2 cellular contexts compared by ENCODE assay signal in the genomic region with DNA sequence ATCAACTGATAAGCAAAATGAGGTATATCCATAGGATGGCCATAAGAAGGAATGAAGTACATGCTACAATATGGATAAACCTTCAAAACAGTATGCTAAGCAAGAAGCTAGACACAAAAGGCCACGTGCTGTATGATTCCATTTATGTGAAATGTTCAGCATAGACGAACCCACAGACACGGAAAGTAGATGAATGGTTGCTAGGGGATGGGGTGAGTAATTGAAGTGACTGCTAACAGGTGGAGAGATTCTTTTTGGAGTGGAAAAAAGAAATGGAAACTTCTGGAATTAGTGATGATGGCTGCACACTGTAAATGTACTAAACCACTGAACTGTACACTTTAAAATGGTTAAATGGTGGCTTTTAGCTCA.
TF ChIP-seq lines count a peak whose summit lies in the region.

No MANE protein-coding gene starts in this region.

TF ChIP-seq in SK-N-SH, 30 proteins besides CTCF, POLR2A, EP300 and RAD21 (continued from another document):
- TF ChIP-seq, protein P1, sequence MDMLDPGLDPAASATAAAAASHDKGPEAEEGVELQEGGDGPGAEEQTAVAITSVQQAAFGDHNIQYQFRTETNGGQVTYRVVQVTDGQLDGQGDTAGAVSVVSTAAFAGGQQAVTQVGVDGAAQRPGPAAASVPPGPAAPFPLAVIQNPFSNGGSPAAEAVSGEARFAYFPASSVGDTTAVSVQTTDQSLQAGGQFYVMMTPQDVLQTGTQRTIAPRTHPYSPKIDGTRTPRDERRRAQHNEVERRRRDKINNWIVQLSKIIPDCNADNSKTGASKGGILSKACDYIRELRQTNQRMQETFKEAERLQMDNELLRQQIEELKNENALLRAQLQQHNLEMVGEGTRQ (IDR thresholded peaks at IDR 0.05; ENCODE audit: borderline replicate concordance, low read depth, low read length), result no peak
- TF ChIP-seq GABPA (IDR thresholded peaks at IDR 0.05; ENCODE audit: low read depth) (no peak), EZH2phosphoT487 (IDR thresholded peaks at IDR 0.05; ENCODE audit: borderline replicate concordance, low read depth) (no peak), JUND (IDR thresholded peaks at IDR 0.05) (no peak), FOXM1 (IDR thresholded peaks at IDR 0.05; ENCODE audit: low read depth) (no peak), SMC3 (IDR thresholded peaks at IDR 0.05; ENCODE audit: low read depth, low read length) (no peak), FOSL2 (IDR thresholded peaks at IDR 0.05; ENCODE audit: borderline replicate concordance, low read depth) (no peak), TAF1 (IDR thresholded peaks at IDR 0.05; ENCODE audit: borderline replicate concordance, low read depth, low read length) (no peak), FOXJ3 (CRISPR knock-in tag; IDR thresholded peaks at IDR 0.05) (no peak), GATA2 (CRISPR knock-in tag; IDR thresholded peaks at IDR 0.05) (no peak), NRF1 (IDR thresholded peaks at IDR 0.05; ENCODE audit: low read depth, low read length) (no peak), MEF2A (IDR thresholded peaks at IDR 0.05; ENCODE audit: borderline replicate concordance, low read depth) (no peak)
- TF ChIP-seq, protein P2, sequence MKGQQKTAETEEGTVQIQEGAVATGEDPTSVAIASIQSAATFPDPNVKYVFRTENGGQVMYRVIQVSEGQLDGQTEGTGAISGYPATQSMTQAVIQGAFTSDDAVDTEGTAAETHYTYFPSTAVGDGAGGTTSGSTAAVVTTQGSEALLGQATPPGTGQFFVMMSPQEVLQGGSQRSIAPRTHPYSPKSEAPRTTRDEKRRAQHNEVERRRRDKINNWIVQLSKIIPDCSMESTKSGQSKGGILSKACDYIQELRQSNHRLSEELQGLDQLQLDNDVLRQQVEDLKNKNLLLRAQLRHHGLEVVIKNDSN (IDR thresholded peaks at IDR 0.05; ENCODE audit: borderline replicate concordance, low read depth), result no peak
- TF ChIP-seq, protein P3, sequence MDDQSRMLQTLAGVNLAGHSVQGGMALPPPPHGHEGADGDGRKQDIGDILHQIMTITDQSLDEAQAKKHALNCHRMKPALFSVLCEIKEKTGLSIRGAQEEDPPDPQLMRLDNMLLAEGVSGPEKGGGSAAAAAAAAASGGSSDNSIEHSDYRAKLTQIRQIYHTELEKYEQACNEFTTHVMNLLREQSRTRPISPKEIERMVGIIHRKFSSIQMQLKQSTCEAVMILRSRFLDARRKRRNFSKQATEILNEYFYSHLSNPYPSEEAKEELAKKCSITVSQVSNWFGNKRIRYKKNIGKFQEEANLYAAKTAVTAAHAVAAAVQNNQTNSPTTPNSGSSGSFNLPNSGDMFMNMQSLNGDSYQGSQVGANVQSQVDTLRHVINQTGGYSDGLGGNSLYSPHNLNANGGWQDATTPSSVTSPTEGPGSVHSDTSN (IDR thresholded peaks at IDR 0.05), result no peak

TF ChIP-seq in SK-N-SH treated with all-trans-retinoic acid at 6 μM for 48 hours, 23 proteins besides CTCF, POLR2A, EP300 and RAD21 (continued from another document):
- TF ChIP-seq, protein P4, sequence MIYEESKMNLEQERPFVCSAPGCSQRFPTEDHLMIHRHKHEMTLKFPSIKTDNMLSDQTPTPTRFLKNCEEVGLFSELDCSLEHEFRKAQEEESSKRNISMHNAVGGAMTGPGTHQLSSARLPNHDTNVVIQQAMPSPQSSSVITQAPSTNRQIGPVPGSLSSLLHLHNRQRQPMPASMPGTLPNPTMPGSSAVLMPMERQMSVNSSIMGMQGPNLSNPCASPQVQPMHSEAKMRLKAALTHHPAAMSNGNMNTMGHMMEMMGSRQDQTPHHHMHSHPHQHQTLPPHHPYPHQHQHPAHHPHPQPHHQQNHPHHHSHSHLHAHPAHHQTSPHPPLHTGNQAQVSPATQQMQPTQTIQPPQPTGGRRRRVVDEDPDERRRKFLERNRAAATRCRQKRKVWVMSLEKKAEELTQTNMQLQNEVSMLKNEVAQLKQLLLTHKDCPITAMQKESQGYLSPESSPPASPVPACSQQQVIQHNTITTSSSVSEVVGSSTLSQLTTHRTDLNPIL (CRISPR knock-in tag; IDR thresholded peaks at IDR 0.05; ENCODE audit: low read depth), result no peak
- TF ChIP-seq ISL1 (CRISPR knock-in tag; IDR thresholded peaks at IDR 0.05), result no peak
- TF ChIP-seq ZFP3 (CRISPR knock-in tag; IDR thresholded peaks at IDR 0.05), result no peak
- TF ChIP-seq BACH2 (CRISPR knock-in tag; IDR thresholded peaks at IDR 0.05; ENCODE audit: borderline replicate concordance), result no peak
- TF ChIP-seq ZNF70 (CRISPR knock-in tag; IDR thresholded peaks at IDR 0.05), result no peak
- no peak for TF ChIP-seq ZFP30 (CRISPR knock-in tag; IDR thresholded peaks at IDR 0.05)
- TF ChIP-seq GLIS3 (CRISPR knock-in tag; IDR thresholded peaks at IDR 0.05), result no peak
- TF ChIP-seq, protein P5, sequence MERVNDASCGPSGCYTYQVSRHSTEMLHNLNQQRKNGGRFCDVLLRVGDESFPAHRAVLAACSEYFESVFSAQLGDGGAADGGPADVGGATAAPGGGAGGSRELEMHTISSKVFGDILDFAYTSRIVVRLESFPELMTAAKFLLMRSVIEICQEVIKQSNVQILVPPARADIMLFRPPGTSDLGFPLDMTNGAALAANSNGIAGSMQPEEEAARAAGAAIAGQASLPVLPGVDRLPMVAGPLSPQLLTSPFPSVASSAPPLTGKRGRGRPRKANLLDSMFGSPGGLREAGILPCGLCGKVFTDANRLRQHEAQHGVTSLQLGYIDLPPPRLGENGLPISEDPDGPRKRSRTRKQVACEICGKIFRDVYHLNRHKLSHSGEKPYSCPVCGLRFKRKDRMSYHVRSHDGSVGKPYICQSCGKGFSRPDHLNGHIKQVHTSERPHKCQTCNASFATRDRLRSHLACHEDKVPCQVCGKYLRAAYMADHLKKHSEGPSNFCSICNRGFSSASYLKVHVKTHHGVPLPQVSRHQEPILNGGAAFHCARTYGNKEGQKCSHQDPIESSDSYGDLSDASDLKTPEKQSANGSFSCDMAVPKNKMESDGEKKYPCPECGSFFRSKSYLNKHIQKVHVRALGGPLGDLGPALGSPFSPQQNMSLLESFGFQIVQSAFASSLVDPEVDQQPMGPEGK (CRISPR knock-in tag; IDR thresholded peaks at IDR 0.05; ENCODE audit: borderline replicate concordance), result no peak
- TF ChIP-seq RARB (CRISPR knock-in tag; IDR thresholded peaks at IDR 0.05), result no peak
- TF ChIP-seq ZNF8 (CRISPR knock-in tag; IDR thresholded peaks at IDR 0.05), result no peak
- TF ChIP-seq OSR1 (CRISPR knock-in tag; IDR thresholded peaks at IDR 0.05), result no peak
- no peak for TF ChIP-seq ARNTL (CRISPR knock-in tag; IDR thresholded peaks at IDR 0.05; ENCODE audit: borderline replicate concordance, low read depth)
- TF ChIP-seq ZC3H10 (CRISPR knock-in tag; IDR thresholded peaks at IDR 0.05), result no peak
